ENCODE assay signal across 24 cellular contexts in the genomic region with DNA sequence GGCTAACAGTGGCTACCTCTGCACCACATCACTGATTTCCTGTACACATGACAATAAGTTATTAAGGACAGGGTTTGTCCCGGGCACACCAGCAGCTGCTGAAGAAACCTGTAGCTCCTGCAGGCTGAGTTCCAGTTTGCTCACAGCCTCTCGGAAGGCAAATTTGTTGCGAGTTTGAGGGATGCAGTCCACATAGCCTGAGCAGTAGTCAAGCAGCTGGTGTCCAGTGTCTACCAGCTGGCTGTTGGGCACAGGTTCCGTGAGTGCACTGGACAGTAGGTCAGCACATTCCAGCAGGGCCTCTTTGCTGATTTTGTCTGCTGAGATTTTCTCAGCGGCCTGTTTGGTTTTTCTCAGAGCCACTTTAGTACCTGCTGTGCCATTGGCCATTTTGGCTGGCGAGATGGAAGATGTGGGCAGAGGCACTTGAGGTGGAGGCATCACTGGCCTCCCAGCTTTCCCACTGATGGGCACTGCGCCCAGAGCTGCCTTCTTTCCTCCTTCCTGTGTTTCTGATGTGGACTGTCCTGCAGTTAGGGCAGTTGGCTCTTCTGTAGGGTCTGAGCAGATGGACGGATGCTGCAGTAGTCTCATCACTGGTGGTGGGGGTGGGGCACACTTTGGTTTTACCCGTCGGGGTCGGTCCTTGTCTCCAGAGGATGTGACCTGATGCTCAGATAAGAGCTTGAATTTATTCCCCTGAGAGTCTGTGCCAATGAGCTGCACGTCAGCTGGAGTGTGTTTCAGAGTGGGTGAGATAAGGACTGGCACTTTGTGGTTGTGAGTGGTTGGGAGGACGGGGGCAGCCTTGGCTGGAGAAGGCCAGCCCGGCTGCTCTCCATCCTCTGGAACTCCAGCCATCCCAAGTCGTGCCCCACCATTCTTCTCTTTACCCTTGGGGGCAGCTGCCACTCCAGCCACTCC. TPM values are rescaled to one million over a fixed set of nuclear protein-coding genes. Genes with fewer than 3 reads are reported as not detected.
A peak's percentile ranks its signal among the peaks of the same experiment; 100 is the strongest.
DNase-seq lines count a peak whose midpoint lies in the region; ATAC-seq and TF ChIP-seq lines count a peak whose summit lies in the region.
"Had no signal": no experiment of that assay in that cellular context is flagged by ENCODE, and none has a peak within 500 bp of the region (broad histone marks: within the 10 kb centered on the region; RNA-seq: fewer than 3 reads in every experiment).

No MANE protein-coding gene starts in this region.

- no peaks in the 10 kb centered on the region for H3K27me3 ChIP-seq in H9 (ENCODE audit: insufficient read depth, low read length)
- H3K27me3 ChIP-seq: stomach, tibial nerve had no signal

- H4K91ac ChIP-seq in H9 (ENCODE audit: insufficient read length, low read depth, low read length): no peak overlapping the region

- peaks cover 12 to 16% of the 10 kb centered on the region in 2 experiments for H3K4me1 Mint-ChIP-seq in H9
- H3K4me1 Mint-ChIP-seq: activated naive CD8-positive, alpha-beta T cell treated with anti-CD3 and anti-CD28 coated beads, Interleukin-2, amount 10 ng/mL, durations not matched to agents 7 days and 5 days; CD4-positive, alpha-beta memory T cell had no signal

- no peak overlapping the region for H2BK15ac ChIP-seq in H9 (ENCODE audit: low read depth, low read length)

- DNase-seq in H9 (no peak), left ventricle myocardium superior (no peak), sciatic nerve (ENCODE audit: low spot score) (no peak), T-helper 9 cell (no peak)
- DNase-seq in activated effector memory CD4-positive, alpha-beta T cell treated with Interleukin-2 at 50 U/mL for 16 hours: no peak
- DNase-seq: activated CD4-positive, alpha-beta T cell treated with anti-CD3 and anti-CD28 coated beads, Interleukin-2, amount 50 U/mL, for 48 hours; activated CD8-positive, alpha-beta memory T cell treated with anti-CD3 and anti-CD28 coated beads, Interleukin-2, amount 50 U/mL, for 4 hours; activated naive CD8-positive, alpha-beta T cell treated with anti-CD3 and anti-CD28 coated beads, Interleukin-2, amount 10 ng/mL, durations not matched to agents 7 days and 5 days; CD4-positive, alpha-beta memory T cell; cerebellar nuclear complex; DMS53; hippocampal formation; mucosa of descending colon; NCI-H2081; NCI-H345; NCI-H774; posterior cingulate gyrus; stomach; T1000 had no signal

- H3K27ac ChIP-seq in H9 (ENCODE audit: insufficient read length, low read depth, low read length): no peak overlapping the region
- H3K27ac ChIP-seq: stomach, tibial nerve had no signal

- no peak overlapping the region for H3K18ac ChIP-seq in H9 (ENCODE audit: insufficient read length, low read depth, low read length)

- no peak overlapping the region for H3K23ac ChIP-seq in H9 (ENCODE audit: insufficient read length, low read depth, low read length)

- H3K9ac ChIP-seq in H9 (ENCODE audit: extremely low read depth, insufficient read length, low read length): no peak overlapping the region

- H3K56ac ChIP-seq in H9 (ENCODE audit: insufficient read length, low read depth, low read length): no peak overlapping the region

- H3K4me1 ChIP-seq in H9 (ENCODE audit: insufficient read depth, low read length): no peaks in the 10 kb centered on the region
- H3K4me1 ChIP-seq: stomach had no signal

- ATAC-seq in SK-N-SH treated with all-trans-retinoic acid at 6 μM for 48 hours (peak; percentile 24), left ventricle myocardium superior (peak; percentile 83), sciatic nerve (peak; percentile 13), HG02852 (IDR thresholded peaks at IDR 0.05; ENCODE audit: unreplicated experiment) (no peak)
- ATAC-seq: mucosa of descending colon had no signal

- no peak overlapping the region for H3K4me2 ChIP-seq in H9 (ENCODE audit: insufficient read depth, insufficient read length, low read length)

- no peak overlapping the region for H2BK12ac ChIP-seq in H9 (ENCODE audit: insufficient read length, low read depth, low read length)

- H3K14ac ChIP-seq in H9 (ENCODE audit: insufficient read depth, low read length): no peak overlapping the region

- no peak overlapping the region for H3T11ph ChIP-seq in H9 (ENCODE audit: low read length)

- no peaks in the 10 kb centered on the region for H3K79me1 ChIP-seq in H9 (ENCODE audit: insufficient read depth, low read depth, low read length, poor library complexity, severe bottlenecking)

- H2AFZ ChIP-seq in H9 (ENCODE audit: low read length): no peak overlapping the region

- TF ChIP-seq CTCF in H9 (conservative IDR thresholded peaks at IDR 0.05): no peak

- peak overlapping the region in 2 of 3 experiments; percentile 38 to 49; a peak in 3 of 7 replicates for H3K27ac Mint-ChIP-seq in H9
- H3K27ac Mint-ChIP-seq: activated naive CD8-positive, alpha-beta T cell treated with anti-CD3 and anti-CD28 coated beads, Interleukin-2, amount 10 ng/mL, durations not matched to agents 7 days and 5 days; activated T-helper 2 cell treated with anti-CD3 and anti-CD28 coated beads, Interferon-gamma antibody, Interleukin-2, Interleukin-4, amounts not matched to agents 10 μg/mL and 5 μg/mL and 100 μg/mL, durations not matched to agents 14 hours and 24 hours and 36 hours; CD4-positive, alpha-beta memory T cell had no signal

- no peak overlapping the region for H2BK5ac ChIP-seq in H9 (ENCODE audit: insufficient read length, low read length)

- intact Hi-C loops in left ventricle myocardium superior (cut with micrococcal nuclease) (no loop called here), sciatic nerve (cut with DNase I) (no loop called here)

- H2AK5ac ChIP-seq in H9 (ENCODE audit: insufficient read length, low read length): no peak overlapping the region

- H2BK20ac ChIP-seq in H9 (ENCODE audit: low read depth, low read length, poor library complexity, severe bottlenecking): no peak overlapping the region

- no peak overlapping the region for H4K5ac ChIP-seq in H9 (ENCODE audit: insufficient read length, low read depth, low read length)

- WGBS in H9 (ENCODE audit: extremely low coverage, insufficient read length, low lambda C conversion rate): no CpG with 5 or more reads among the region's 15 CpGs

- no peak overlapping the region for H3K4ac ChIP-seq in H9 (ENCODE audit: low read depth, low read length)

- H3K36me3 Mint-ChIP-seq in H9 (ENCODE audit: insufficient read depth in 1 of 3, low read depth in 3 of 3): peaks cover 19 to 49% (median 41%) of the 10 kb centered on the region in 3 experiments; a peak in 6 of 7 replicates
- H3K36me3 Mint-ChIP-seq: activated naive CD8-positive, alpha-beta T cell treated with anti-CD3 and anti-CD28 coated beads, Interleukin-2, amount 10 ng/mL, durations not matched to agents 7 days and 5 days had no signal

- no peak overlapping the region for H4K8ac ChIP-seq in H9 (replicated peaks; ENCODE audit: insufficient read length, low read depth, low read length)

- H3K4me3 Mint-ChIP-seq in H9: no peak overlapping the region
- H3K4me3 Mint-ChIP-seq: activated naive CD8-positive, alpha-beta T cell treated with anti-CD3 and anti-CD28 coated beads, Interleukin-2, amount 10 ng/mL, durations not matched to agents 7 days and 5 days; CD4-positive, alpha-beta memory T cell; neural crest cell had no signal

- no peaks in the 10 kb centered on the region for H3K9me3 ChIP-seq in H9 (ENCODE audit: control insufficient read depth, low read depth, low read length)
- H3K9me3 ChIP-seq: mucosa of descending colon, stomach, tibial nerve had no signal

- H3K23me2 ChIP-seq in H9 (ENCODE audit: insufficient read length, low read depth, low read length, poor library complexity, severe bottlenecking): no peaks in the 10 kb centered on the region

- H3K79me2 ChIP-seq in H9 (ENCODE audit: insufficient read depth, low read length): no peaks in the 10 kb centered on the region

- no peaks in the 10 kb centered on the region for H3K9me3 Mint-ChIP-seq in H9
- H3K9me3 Mint-ChIP-seq: activated naive CD8-positive, alpha-beta T cell treated with anti-CD3 and anti-CD28 coated beads, Interleukin-2, amount 10 ng/mL, durations not matched to agents 7 days and 5 days; activated T-helper 2 cell treated with anti-CD3 and anti-CD28 coated beads, Interferon-gamma antibody, Interleukin-2, Interleukin-4, amounts not matched to agents 10 μg/mL and 5 μg/mL and 100 μg/mL, durations not matched to agents 14 hours and 24 hours and 36 hours; CD4-positive, alpha-beta memory T cell; neural crest cell had no signal

- no peaks in the 10 kb centered on the region for H4K20me1 ChIP-seq in H9 (ENCODE audit: control insufficient read depth, insufficient read depth, insufficient read length)

- no peaks in the 10 kb centered on the region; the same call in 1 of the 2 replicates for H3K27me3 Mint-ChIP-seq in H9 (ENCODE audit: low read depth)
- H3K27me3 Mint-ChIP-seq: activated naive CD8-positive, alpha-beta T cell treated with anti-CD3 and anti-CD28 coated beads, Interleukin-2, amount 10 ng/mL, durations not matched to agents 7 days and 5 days; CD4-positive, alpha-beta memory T cell had no signal

- no peak overlapping the region for H2BK120ac ChIP-seq in H9 (ENCODE audit: low read depth, low read length, poor library complexity, severe bottlenecking)

TF ChIP-seq in SK-N-SH treated with all-trans-retinoic acid at 6 μM for 48 hours, 23 proteins besides CTCF, POLR2A, EP300 and RAD21:
- TF ChIP-seq ISL1 (CRISPR knock-in tag; IDR thresholded peaks at IDR 0.05) (no peak), TSHZ2 (CRISPR knock-in tag; IDR thresholded peaks at IDR 0.05) (peak; percentile 30; the same call in 1 of the 2 replicates), PPARA (CRISPR knock-in tag; IDR thresholded peaks at IDR 0.05; ENCODE audit: borderline replicate concordance) (no peak)
TF ChIP-seq in SK-N-SH treated with all-trans-retinoic acid at 6 μM for 48 hours: peak in this region for 1.

RNA-seq across cellular contexts. Expression of gene TOR3A, which starts 26.1 kb away (rescaled TPM):
- total RNA-seq in H9 (2021) (25.6 and 27.3 TPM in 2 replicates), left ventricle myocardium superior (8.7 TPM), sciatic nerve (18.4 TPM)
